Comparison of ENCODE assay signal across 9 cellular contexts in genomic region chr1:203288351-203288894, GRCh38. TPM values are rescaled to one million over a fixed set of nuclear protein-coding genes. Genes with fewer than 3 reads are reported as not detected.
DNase-seq lines count a peak whose midpoint lies in the region; ATAC-seq and TF ChIP-seq lines count a peak whose summit lies in the region.
"Had no signal": no experiment of that assay in that cellular context is flagged by ENCODE, and none has a peak within 500 bp of the region (broad histone marks: within the 10 kb centered on the region; RNA-seq: fewer than 3 reads in every experiment).

No MANE protein-coding gene starts in this region.

- WGBS in hepatocyte (ENCODE audit: low lambda C conversion rate, missing lambda C conversion rate): 65% methylated on average over 10 of the region's 10 CpGs
- WGBS in suprapubic skin: 86% methylated on average over 10 of the region's 10 CpGs

- H3K27me3 ChIP-seq in SU-DHL-6 (ENCODE audit: low read length) (no peaks in the 10 kb centered on the region), hepatocyte (no peaks in the 10 kb centered on the region), suprapubic skin (no peaks in the 10 kb centered on the region)
- H3K27me3 ChIP-seq: BE2C had no signal

- H3K4me2 ChIP-seq in SU-DHL-6 (ENCODE audit: low read depth, low read length, poor library complexity, severe bottlenecking): peak overlapping the region; percentile 85
- H3K4me2 ChIP-seq in hepatocyte: no peak overlapping the region

- H2AFZ ChIP-seq in SU-DHL-6 (ENCODE audit: low read depth, low read length, severe bottlenecking) (no peak overlapping the region), hepatocyte (no peak overlapping the region)

- H3K36me3 ChIP-seq in SU-DHL-6 (ENCODE audit: low read length) (no peaks in the 10 kb centered on the region), hepatocyte (replicated peaks; ENCODE audit: insufficient read depth, low read depth) (no peaks in the 10 kb centered on the region), suprapubic skin (no peaks in the 10 kb centered on the region)
- H3K36me3 ChIP-seq: BE2C had no signal

- H3K27me3 Mint-ChIP-seq in activated CD4-positive, alpha-beta T cell treated with anti-CD3 and anti-CD28 coated beads, Interleukin-2, amount 10 ng/mL, durations not matched to agents 7 days and 5 days: no peaks in the 10 kb centered on the region

- POLR2A ChIA-PET in activated CD4-positive, alpha-beta T cell treated with anti-CD3 and anti-CD28 coated beads, Interleukin-2, amount 10 ng/mL, durations not matched to agents 7 days and 5 days (lab: Charles Lee): interaction anchor here (1.6 kb wide), 1 partner anchor 18 kb away, joined by 20 read pairs; the partner anchor contains the start of gene BTG2

- no peak overlapping the region for H3K4me3 Mint-ChIP-seq in activated CD4-positive, alpha-beta T cell treated with anti-CD3 and anti-CD28 coated beads, Interleukin-2, amount 10 ng/mL, durations not matched to agents 7 days and 5 days

- peaks cover 72% of the 10 kb centered on the region for H3K4me1 Mint-ChIP-seq in activated CD4-positive, alpha-beta T cell treated with anti-CD3 and anti-CD28 coated beads, Interleukin-2, amount 10 ng/mL, durations not matched to agents 7 days and 5 days

- H3K79me2 ChIP-seq in SU-DHL-6 (ENCODE audit: insufficient read depth, low read length) (peaks cover 20% of the 10 kb centered on the region; the same call in 1 of the 2 replicates), hepatocyte (no peaks in the 10 kb centered on the region)

- no peak for TF ChIP-seq POLR2A in suprapubic skin (IDR thresholded peaks at IDR 0.05)

- no peaks in the 10 kb centered on the region for H3K9me2 ChIP-seq in SU-DHL-6 (replicated peaks; ENCODE audit: insufficient read depth, low read length)
- H3K9me2 ChIP-seq in hepatocyte (replicated peaks; ENCODE audit: insufficient read depth): no peaks in the 10 kb centered on the region

- H3K9me3 ChIP-seq in SU-DHL-6 (ENCODE audit: insufficient read depth, low read length) (no peaks in the 10 kb centered on the region), hepatocyte (ENCODE audit: low read depth) (no peaks in the 10 kb centered on the region), suprapubic skin (no peaks in the 10 kb centered on the region)
- H3K9me3 ChIP-seq: BE2C had no signal

- in situ Hi-C loops in KBM-7 (cut with MboI; ENCODE audit: low pct_unique_long_range_greater_than_20kb, low sequenced_read_pairs): no loop called here

- H3F3A ChIP-seq in SU-DHL-6 (ENCODE audit: insufficient read depth): peaks cover 67% of the 10 kb centered on the region

- peak overlapping the region; percentile 99 for H3K27ac Mint-ChIP-seq in activated CD4-positive, alpha-beta T cell treated with anti-CD3 and anti-CD28 coated beads, Interleukin-2, amount 10 ng/mL, durations not matched to agents 7 days and 5 days

- H3K9ac ChIP-seq in SU-DHL-6 (ENCODE audit: low read length): peak overlapping the region; percentile 82

- H3K4me3 ChIP-seq in SU-DHL-6 (ENCODE audit: insufficient read depth, low read length, poor library complexity, severe bottlenecking) (peak overlapping the region; percentile 37), hepatocyte (no peak overlapping the region), suprapubic skin (no peak overlapping the region)

- H3K27ac ChIP-seq in SU-DHL-6 (ENCODE audit: low read depth, low read length) (peak overlapping the region; percentile 99), hepatocyte (peak overlapping the region; percentile 95), suprapubic skin (peak overlapping the region; percentile 82)

- TF ChIP-seq EP300 in suprapubic skin (IDR thresholded peaks at IDR 0.05): no peak

- H3K36me3 Mint-ChIP-seq in activated CD4-positive, alpha-beta T cell treated with anti-CD3 and anti-CD28 coated beads, Interleukin-2, amount 10 ng/mL, durations not matched to agents 7 days and 5 days (ENCODE audit: low read depth): no peaks in the 10 kb centered on the region

- H3K9me3 Mint-ChIP-seq in activated CD4-positive, alpha-beta T cell treated with anti-CD3 and anti-CD28 coated beads, Interleukin-2, amount 10 ng/mL, durations not matched to agents 7 days and 5 days: no peaks in the 10 kb centered on the region

- no peak for TF ChIP-seq CTCF in SU-DHL-6 (IDR thresholded peaks at IDR 0.05; ENCODE audit: insufficient read depth, low read length, poor library complexity, severe bottlenecking)
- no peak for TF ChIP-seq CTCF in hepatocyte (IDR thresholded peaks at IDR 0.05; ENCODE audit: poor library complexity)
- no peak for TF ChIP-seq CTCF in suprapubic skin (IDR thresholded peaks at IDR 0.05)

- no peak for DNase-seq in activated CD4-positive, alpha-beta T cell treated with anti-CD3 and anti-CD28 coated beads, Interleukin-2, amount 10 ng/mL, durations not matched to agents 7 days and 5 days
- DNase-seq in activated CD4-positive, alpha-beta T cell treated with anti-CD3 and anti-CD28 coated beads for 1 hour: no peak
- DNase-seq in hepatocyte (ENCODE audit: low spot score): peak; percentile 46
- no peak for DNase-seq in suprapubic skin (ENCODE audit: low spot score in 2 of 2)
- DNase-seq in NCI-H446 (lab: John Stamatoyannopoulos, UW): no peak
- DNase-seq in KBM-7: no peak
- DNase-seq: BE2C had no signal

- CTCF ChIA-PET in activated CD4-positive, alpha-beta T cell treated with anti-CD3 and anti-CD28 coated beads, Interleukin-2, amount 10 ng/mL, durations not matched to agents 7 days and 5 days (lab: Charles Lee): interaction anchor here (1.2 to 13.6 kb wide), 10 partner anchors 8 to 198 kb away, joined by 3 to 177 read pairs (median 10); partner anchors contain the start of gene BTG2

- peaks cover 57% of the 10 kb centered on the region for H3K4me1 ChIP-seq in hepatocyte (ENCODE audit: insufficient read depth)
- peaks cover 66% of the 10 kb centered on the region for H3K4me1 ChIP-seq in suprapubic skin

- H4K20me1 ChIP-seq in SU-DHL-6 (ENCODE audit: low read depth, low read length): no peaks in the 10 kb centered on the region
- no peaks in the 10 kb centered on the region for H4K20me1 ChIP-seq in hepatocyte (ENCODE audit: insufficient read depth, poor library complexity, severe bottlenecking)

- no peak for ATAC-seq in GM18517 (IDR thresholded peaks at IDR 0.05; ENCODE audit: unreplicated experiment)

RNA-seq across cellular contexts. Expression of gene BTG2, which starts 16.9 kb away (rescaled TPM):
- 10 to 100 TPM; 73.6 to 82.3 TPM for total RNA-seq in activated CD4-positive, alpha-beta T cell treated with anti-CD3 and anti-CD28 coated beads, Interleukin-2, amount 10 ng/mL, durations not matched to agents 7 days and 5 days
- total RNA-seq in hepatocyte (192 and 197 TPM in 2 replicates), suprapubic skin (100 to 1,000 TPM; 160 to 319 (median 193) TPM)
- polyA plus RNA-seq in hepatocyte: 253 and 274 TPM in 2 replicates

RNA-seq across cellular contexts. Expression of gene CHIT1, which starts 59.0 kb away (rescaled TPM):
- total RNA-seq in activated CD4-positive, alpha-beta T cell treated with anti-CD3 and anti-CD28 coated beads, Interleukin-2, amount 10 ng/mL, durations not matched to agents 7 days and 5 days: under 1 TPM; 0.30 to 0.42 TPM
- 0.20 and 0.93 TPM in 2 replicates for total RNA-seq in hepatocyte
- 0.30 and 1.1 TPM in 2 replicates for polyA plus RNA-seq in hepatocyte
- total RNA-seq in suprapubic skin: under 1 TPM in 3 of 4 donors, not detected in 1; 0.23 to 0.68 (median 0.32) TPM
